In genomic region chr2:11688222-11689069, GRCh38 we compare ENCODE assay signal across 9 cellular contexts. TPM values are rescaled to one million over a fixed set of nuclear protein-coding genes. Genes with fewer than 3 reads are reported as not detected.
DNase-seq lines count a peak whose midpoint lies in the region; ATAC-seq and TF ChIP-seq lines count a peak whose summit lies in the region.
"Had no signal": no experiment of that assay in that cellular context is flagged by ENCODE, and none has a peak within 500 bp of the region (broad histone marks: within the 10 kb centered on the region; RNA-seq: fewer than 3 reads in every experiment).

No MANE protein-coding gene starts in this region.

- H3K9me3 ChIP-seq in CD4-positive, CD25-positive, alpha-beta regulatory T cell (ENCODE audit: control insufficient read depth in 2 of 2, low read length in 2 of 2) = no peaks in the 10 kb centered on the region

- no peaks in the 10 kb centered on the region for H3K9me3 Mint-ChIP-seq in CD4-positive, CD25-positive, alpha-beta regulatory T cell
- no peaks in the 10 kb centered on the region for H3K9me3 Mint-ChIP-seq in neural crest cell
- H3K9me3 Mint-ChIP-seq in stimulated activated naive CD8-positive, alpha-beta T cell treated with anti-CD3 and anti-CD28 coated beads, Interleukin-15, Interleukin-2, amounts not matched to agents 100 ng/mL and 50 ng/mL, for 24 hours = no peaks in the 10 kb centered on the region

- no peaks in the 10 kb centered on the region for H3K36me3 Mint-ChIP-seq in CD4-positive, CD25-positive, alpha-beta regulatory T cell
- no peaks in the 10 kb centered on the region for H3K36me3 Mint-ChIP-seq in neural crest cell (ENCODE audit: low read depth)
- H3K36me3 Mint-ChIP-seq in stimulated activated naive CD8-positive, alpha-beta T cell treated with anti-CD3 and anti-CD28 coated beads, Interleukin-15, Interleukin-2, amounts not matched to agents 100 ng/mL and 50 ng/mL, for 24 hours (ENCODE audit: low read depth) = no peaks in the 10 kb centered on the region

- H3K27ac ChIP-seq in CD4-positive, CD25-positive, alpha-beta regulatory T cell (ENCODE audit: insufficient read depth, low read length, poor library complexity, severe bottlenecking) = no peak overlapping the region
- H3K27ac ChIP-seq: epithelial cell of prostate had no signal

- peak overlapping the region in 2 of 4 donors; percentile 39 to 80 for H3K4me3 Mint-ChIP-seq in CD4-positive, CD25-positive, alpha-beta regulatory T cell
- no peak overlapping the region for H3K4me3 Mint-ChIP-seq in neural crest cell
- peak overlapping the region; percentile 27 for H3K4me3 Mint-ChIP-seq in stimulated activated naive CD8-positive, alpha-beta T cell treated with anti-CD3 and anti-CD28 coated beads, Interleukin-15, Interleukin-2, amounts not matched to agents 100 ng/mL and 50 ng/mL, for 24 hours

- H3K4me1 Mint-ChIP-seq in CD4-positive, CD25-positive, alpha-beta regulatory T cell = peaks cover 8 to 14% (median 11%) of the 10 kb centered on the region in 4 donors
- H3K4me1 Mint-ChIP-seq in neural crest cell = peaks cover 19% of the 10 kb centered on the region
- H3K4me1 Mint-ChIP-seq in stimulated activated naive CD8-positive, alpha-beta T cell treated with anti-CD3 and anti-CD28 coated beads, Interleukin-15, Interleukin-2, amounts not matched to agents 100 ng/mL and 50 ng/mL, for 24 hours (ENCODE audit: low read depth) = peaks cover 12% of the 10 kb centered on the region

- no peaks in the 10 kb centered on the region for H3K27me3 ChIP-seq in CD4-positive, CD25-positive, alpha-beta regulatory T cell (ENCODE audit: control insufficient read depth, insufficient read depth, low read length)

- H3K27me3 Mint-ChIP-seq in CD4-positive, CD25-positive, alpha-beta regulatory T cell = peaks cover 13% of the 10 kb centered on the region
- H3K27me3 Mint-ChIP-seq in neural crest cell (ENCODE audit: low read depth) = peaks cover 19% of the 10 kb centered on the region
- no peaks in the 10 kb centered on the region for H3K27me3 Mint-ChIP-seq in stimulated activated naive CD8-positive, alpha-beta T cell treated with anti-CD3 and anti-CD28 coated beads, Interleukin-15, Interleukin-2, amounts not matched to agents 100 ng/mL and 50 ng/mL, for 24 hours

- H3K27ac Mint-ChIP-seq in CD4-positive, CD25-positive, alpha-beta regulatory T cell = peak overlapping the region in 2 of 3 donors; percentile 50 to 84
- H3K27ac Mint-ChIP-seq in neural crest cell (ENCODE audit: unreplicated experiment) = no peak overlapping the region
- peak overlapping the region; percentile 62 for H3K27ac Mint-ChIP-seq in stimulated activated naive CD8-positive, alpha-beta T cell treated with anti-CD3 and anti-CD28 coated beads, Interleukin-15, Interleukin-2, amounts not matched to agents 100 ng/mL and 50 ng/mL, for 24 hours

- ATAC-seq in CD4-positive, CD25-positive, alpha-beta regulatory T cell (ENCODE audit: low read depth in 2 of 2) = peak; percentile 90 to 93
- ATAC-seq in GM19463 (IDR thresholded peaks at IDR 0.05; ENCODE audit: unreplicated experiment) = peak; percentile 84

- H3K4me3 ChIP-seq in CD4-positive, CD25-positive, alpha-beta regulatory T cell (ENCODE audit: low read depth, low read length) = peak overlapping the region; percentile 34
- peak overlapping the region; percentile 14 for H3K4me3 ChIP-seq in fibroblast of mammary gland (ENCODE audit: control insufficient read depth, low read depth, low read length)

- H3K4me1 ChIP-seq in CD4-positive, CD25-positive, alpha-beta regulatory T cell (ENCODE audit: control insufficient read depth, insufficient read depth, low read length, poor library complexity, severe bottlenecking) = peaks cover 9% of the 10 kb centered on the region

- DNase-seq in CD4-positive, CD25-positive, alpha-beta regulatory T cell = peak; percentile 60 to 92 (median 68)
- DNase-seq in HT-29 (ENCODE audit: low spot score) = peak; percentile 75
- peak; percentile 95 for DNase-seq in RPMI8226
- peak; percentile 66 to 67 for DNase-seq in activated T-helper 1 cell treated with anti-CD3 and anti-CD28 coated beads, Interleukin-2, amount 50 U/mL, for 16 hours (ENCODE audit: low read depth in 1 of 2, low spot score in 1 of 2)
- peak; percentile 75 for DNase-seq in fibroblast of mammary gland (ENCODE audit: low read depth)
- peak; percentile 90 for DNase-seq in neural crest cell (ENCODE audit: low read depth, low spot score)

- no peaks in the 10 kb centered on the region for H3K36me3 ChIP-seq in CD4-positive, CD25-positive, alpha-beta regulatory T cell (ENCODE audit: control insufficient read depth, insufficient read depth, low read length)

- peak; percentile 75 for TF ChIP-seq CTCF in fibroblast of mammary gland (conservative IDR thresholded peaks at IDR 0.05; ENCODE audit: control insufficient read depth, insufficient read depth, low read depth, low read length)
- TF ChIP-seq CTCF in neural crest cell (conservative IDR thresholded peaks at IDR 0.05) = peak; percentile 96

RNA-seq across cellular contexts. Expression of gene NTSR2, which starts 18.5 kb away (rescaled TPM):
- not detected for total RNA-seq in CD4-positive, CD25-positive, alpha-beta regulatory T cell
- not detected for polyA plus RNA-seq in CD4-positive, CD25-positive, alpha-beta regulatory T cell
- total RNA-seq in HT-29 (2014; rRNA removed; shearing (Covaris generic)) = not detected in 2 replicates
- not detected in 2 replicates for total RNA-seq in neural crest cell

RNA-seq across cellular contexts. Expression of gene LPIN1, which starts 58.0 kb away (rescaled TPM):
- 94.9 TPM for total RNA-seq in CD4-positive, CD25-positive, alpha-beta regulatory T cell
- 10 to 100 TPM; 20.3 to 27.0 (median 24.4) TPM for polyA plus RNA-seq in CD4-positive, CD25-positive, alpha-beta regulatory T cell
- total RNA-seq in HT-29 (2014; rRNA removed; shearing (Covaris generic)) = 5.6 and 6.8 TPM in 2 replicates
- 42.3 and 43.9 TPM in 2 replicates for total RNA-seq in neural crest cell
